27 cellular contexts compared by ENCODE assay signal in genomic region chr11:72379384-72380131, GRCh38. TPM values are rescaled to one million over a fixed set of nuclear protein-coding genes. Genes with fewer than 3 reads are reported as not detected.
DNase-seq lines count a peak whose midpoint lies in the region; ATAC-seq and TF ChIP-seq lines count a peak whose summit lies in the region.
"Had no signal": no experiment of that assay in that cellular context is flagged by ENCODE, and none has a peak within 500 bp of the region (broad histone marks: within the 10 kb centered on the region; RNA-seq: fewer than 3 reads in every experiment).

No MANE protein-coding gene starts in this region.

- intact Hi-C loops in esophagus muscularis mucosa (cut with DNase I) (no loop called here), thyroid gland (cut with DNase I) (no loop called here)

- H3K9ac ChIP-seq in trophoblast cell (ENCODE audit: low read length) (no peak overlapping the region), neuronal stem cell (ENCODE audit: low read depth, low read length, poor library complexity) (no peak overlapping the region)
- H3K9ac ChIP-seq: SK-N-SH had no signal

- H3K79me1 ChIP-seq in trophoblast cell (ENCODE audit: low read length) (peaks cover 8% of the 10 kb centered on the region), neuronal stem cell (ENCODE audit: low read depth, low read length) (peaks cover 6% of the 10 kb centered on the region)

- H2AK5ac ChIP-seq in trophoblast cell (ENCODE audit: low read length) (no peak overlapping the region), neuronal stem cell (ENCODE audit: low read depth, low read length) (no peak overlapping the region)

- H3K18ac ChIP-seq in trophoblast cell (ENCODE audit: low read length) (peak overlapping the region; percentile 71), neuronal stem cell (ENCODE audit: low read length) (no peak overlapping the region)

- TF ChIP-seq CTCF in esophagus muscularis mucosa (IDR thresholded peaks at IDR 0.05), result no peak
- TF ChIP-seq CTCF in thyroid gland (IDR thresholded peaks at IDR 0.05), result no peak

- H2BK12ac ChIP-seq in trophoblast cell (ENCODE audit: low read length), result peak overlapping the region; percentile 41
- H2BK12ac ChIP-seq in neuronal stem cell (ENCODE audit: low read length), result no peak overlapping the region

- H3K36me3 ChIP-seq in esophagus muscularis mucosa (no peaks in the 10 kb centered on the region), trophoblast cell (ENCODE audit: control insufficient read depth in 1 of 2, insufficient read depth in 2 of 2, low read length in 2 of 2) (no peaks in the 10 kb centered on the region), thyroid gland (no peaks in the 10 kb centered on the region), neuronal stem cell (replicated peaks in 1 of 2; ENCODE audit: control insufficient read depth in 2 of 2, insufficient read depth in 2 of 2, low read length in 2 of 2) (no peaks in the 10 kb centered on the region)

- H2BK15ac ChIP-seq in neuronal stem cell (ENCODE audit: low read length), result no peak overlapping the region

- no peak for TF ChIP-seq EP300 in esophagus muscularis mucosa (IDR thresholded peaks at IDR 0.05)

- peaks cover 2% of the 10 kb centered on the region for H3K79me2 ChIP-seq in trophoblast cell (ENCODE audit: control insufficient read depth, insufficient read depth, low read length, poor library complexity)

- peaks cover 3 to 42% (median 33%) of the 10 kb centered on the region in 4 donors for H3K4me1 ChIP-seq in esophagus muscularis mucosa
- H3K4me1 ChIP-seq in trophoblast cell (ENCODE audit: control insufficient read depth in 1 of 2, insufficient read depth in 2 of 2, low read length in 2 of 2), result peaks cover 6 to 13% of the 10 kb centered on the region in 2 experiments
- peaks cover 25 to 35% of the 10 kb centered on the region in 2 donors for H3K4me1 ChIP-seq in thyroid gland
- H3K4me1 ChIP-seq in neuronal stem cell (ENCODE audit: control insufficient read depth in 2 of 2, insufficient read depth in 1 of 2, low read depth in 1 of 2, low read length in 2 of 2), result no peaks in the 10 kb centered on the region
- H3K4me1 ChIP-seq: foreskin keratinocyte had no signal

- H4K12ac ChIP-seq in trophoblast cell (ENCODE audit: low read depth, low read length), result no peak overlapping the region

- no peak overlapping the region for H3K14ac ChIP-seq in trophoblast cell (ENCODE audit: low read length)
- H3K14ac ChIP-seq in neuronal stem cell (ENCODE audit: low read length), result no peak overlapping the region

- ATAC-seq in HG03378 (IDR thresholded peaks at IDR 0.05; ENCODE audit: unreplicated experiment), result no peak
- ATAC-seq: esophagus mucosa; foreskin keratinocyte; mucosa of descending colon; PC-3; stimulated activated naive CD8-positive, alpha-beta T cell treated with anti-CD3 and anti-CD28 coated beads, Interleukin-15, Interleukin-2, amounts not matched to agents 100 U/mL and 50 U/mL, for 24 hours had no signal

- TF ChIP-seq POLR2A in esophagus muscularis mucosa (IDR thresholded peaks at IDR 0.05; ENCODE audit: low read depth) (no peak), thyroid gland (IDR thresholded peaks at IDR 0.05) (no peak)

- H4K91ac ChIP-seq in trophoblast cell (ENCODE audit: low read depth, low read length) (no peak overlapping the region), neuronal stem cell (ENCODE audit: low read depth, low read length, poor library complexity) (no peak overlapping the region)

- H2AFZ ChIP-seq in trophoblast cell (ENCODE audit: insufficient read depth, low read length, poor library complexity) (no peak overlapping the region), neuronal stem cell (ENCODE audit: low read length) (no peak overlapping the region)

- H4K8ac ChIP-seq in trophoblast cell (ENCODE audit: low read depth, low read length) (peak overlapping the region; percentile 53), neuronal stem cell (ENCODE audit: low read depth, low read length) (no peak overlapping the region)

- H3K23ac ChIP-seq in trophoblast cell (ENCODE audit: low read length) (no peak overlapping the region), neuronal stem cell (ENCODE audit: low read depth, low read length, poor library complexity) (no peak overlapping the region)

- 76% methylated on average over 6 of the region's 6 CpGs for WGBS in esophagus muscularis mucosa
- no CpG with 5 or more reads among the region's 6 CpGs for WGBS in trophoblast cell (ENCODE audit: extremely low coverage, insufficient coverage, insufficient read length)
- 37 to 38% methylated on average over 6 of the region's 6 CpGs for WGBS in thyroid gland, 2 donors
- no CpG with 5 or more reads among the region's 6 CpGs for WGBS in neuronal stem cell (ENCODE audit: extremely low coverage in 2 of 2, insufficient read length in 2 of 2, insufficient replicate concordance in 1 of 2), 2 donors

- H3K4me3 ChIP-seq in esophagus muscularis mucosa, result no peak overlapping the region
- H3K4me3 ChIP-seq in trophoblast cell (ENCODE audit: low read depth, low read length), result no peak overlapping the region
- H3K4me3 ChIP-seq in thyroid gland (replicated peaks in 1 of 3), result no peak overlapping the region
- H3K4me3 ChIP-seq in neuronal stem cell (ENCODE audit: low read length in 2 of 2), result no peak overlapping the region
- H3K4me3 ChIP-seq: mucosa of descending colon, skin epidermis had no signal

- no peak overlapping the region for H3K4me2 ChIP-seq in trophoblast cell (ENCODE audit: low read length)
- H3K4me2 ChIP-seq in neuronal stem cell (ENCODE audit: insufficient read depth, low read length, poor library complexity, severe bottlenecking), result no peak overlapping the region
- H3K4me2 ChIP-seq: SK-N-SH had no signal

- H3K27me3 ChIP-seq in esophagus muscularis mucosa, result no peaks in the 10 kb centered on the region
- H3K27me3 ChIP-seq in trophoblast cell (ENCODE audit: insufficient read depth, low read length), result no peaks in the 10 kb centered on the region
- no peaks in the 10 kb centered on the region for H3K27me3 ChIP-seq in thyroid gland
- no peaks in the 10 kb centered on the region for H3K27me3 ChIP-seq in neuronal stem cell (ENCODE audit: control insufficient read depth in 3 of 3, insufficient read depth in 3 of 3, low read depth in 1 of 3, low read length in 3 of 3)
- H3K27me3 ChIP-seq: foreskin keratinocyte had no signal

- H2BK120ac ChIP-seq in trophoblast cell (ENCODE audit: insufficient read depth, low read length, poor library complexity) (no peak overlapping the region), neuronal stem cell (ENCODE audit: low read depth, low read length) (no peak overlapping the region)

- H3K4ac ChIP-seq in trophoblast cell (ENCODE audit: low read depth, low read length) (no peak overlapping the region), neuronal stem cell (ENCODE audit: low read length) (no peak overlapping the region)

- DNase-seq in DMS79 treated with DMSO at 0.1 percent for 48 hours (lab: John Stamatoyannopoulos, UW) (peak; percentile 60), DMS79 (lab: John Stamatoyannopoulos, UW) (no peak), esophagus muscularis mucosa (ENCODE audit: extremely low spot score) (peak; percentile 10), trophoblast cell (no peak), thyroid gland (peak in 1 of 2 donors; percentile 26), putamen (ENCODE audit: low spot score) (no peak), neuronal stem cell (ENCODE audit: low spot score) (no peak)
- DNase-seq: activated CD4-positive, alpha-beta T cell treated with anti-CD3 and anti-CD28 coated beads, Interleukin-2, amount 50 U/mL, for 48 hours; activated CD4-positive, CD25-positive, alpha-beta regulatory T cell treated with anti-CD3 and anti-CD28 coated beads, Interleukin-2, amount 50 U/mL, for 72 hours; activated CD8-positive, alpha-beta memory T cell treated with anti-CD3 and anti-CD28 coated beads, Interleukin-2, amount 50 U/mL, for 4 hours; activated naive CD4-positive, alpha-beta T cell treated with Interleukin-2 at 50 U/mL for 16 hours; cerebellar nuclear complex; DMS153; foreskin keratinocyte; KG1; NCI-H1930; NCI-H526; PC-3; SK-N-SH; stimulated activated naive CD8-positive, alpha-beta T cell treated with anti-CD3 and anti-CD28 coated beads, Interleukin-15, Interleukin-2, amounts not matched to agents 100 U/mL and 50 U/mL, for 24 hours; T-helper 2 cell had no signal

- H3K9me3 ChIP-seq in esophagus muscularis mucosa (peaks cover 0 to 11% (median 3%) of the 10 kb centered on the region in 4 donors), trophoblast cell (ENCODE audit: insufficient read depth, low read depth, low read length) (peaks cover 3% of the 10 kb centered on the region), thyroid gland (no peaks in the 10 kb centered on the region), neuronal stem cell (replicated peaks in 1 of 2; ENCODE audit: control insufficient read depth in 2 of 2, insufficient read depth in 1 of 2, low read depth in 1 of 2, low read length in 2 of 2) (peaks cover 3 to 11% of the 10 kb centered on the region in 2 donors)

- H3K27ac ChIP-seq in esophagus muscularis mucosa (replicated peaks in 1 of 4), result peak overlapping the region in 3 of 4 donors; percentile 13 to 51 (median 44)
- H3K27ac ChIP-seq in trophoblast cell (ENCODE audit: low read depth, low read length), result no peak overlapping the region
- peak overlapping the region; percentile 46 to 80 (median 67) for H3K27ac ChIP-seq in thyroid gland
- no peak overlapping the region for H3K27ac ChIP-seq in neuronal stem cell (replicated peaks; ENCODE audit: low read length)
- H3K27ac ChIP-seq: 22Rv1, foreskin keratinocyte, HL-60, skin epidermis had no signal

- peak overlapping the region; percentile 51 for H2BK5ac ChIP-seq in trophoblast cell (ENCODE audit: low read depth, low read length, poor library complexity)
- no peak overlapping the region for H2BK5ac ChIP-seq in neuronal stem cell (ENCODE audit: low read length)

RNA-seq across cellular contexts. Expression of gene CLPB, which starts 54.8 kb away (rescaled TPM):
- total RNA-seq in esophagus muscularis mucosa (10 to 100 TPM; 15.4 to 23.2 (median 22.6) TPM), thyroid gland (10 to 100 TPM; 22.6 to 61.2 (median 43.3) TPM)
- 38.1 and 40.0 TPM in 2 replicates for polyA plus RNA-seq in trophoblast cell (2013)
- polyA plus RNA-seq in neuronal stem cell (2013, experiment 1 of 2), result 8.5 TPM
- polyA plus RNA-seq in neuronal stem cell (2013, experiment 2 of 2), result 8.4 TPM

Comparison
In these comparisons a context has a peak if more than half of its experiments do, and no peak if none do; other contexts are left out.
1. DNase-seq: peak in DMS79 treated with DMSO at 0.1 percent for 48 hours (single experiment) and esophagus muscularis mucosa (single experiment); none in DMS79 (single experiment), trophoblast cell (0 of 2), putamen (single experiment) and neuronal stem cell (single experiment).
2. H3K27ac ChIP-seq: peak in esophagus muscularis mucosa (3 of 4) and thyroid gland (3 of 3); none in trophoblast cell (single experiment) and neuronal stem cell (single experiment).